25 cellular contexts compared by ENCODE assay signal in genomic region chrX:9681011-9681410, GRCh38.
"Had no signal": no experiment of that assay in that cellular context is flagged by ENCODE, and none has a peak within 500 bp of the region (broad histone marks: within the 10 kb centered on the region; RNA-seq: fewer than 3 reads in every experiment).

No MANE protein-coding gene starts in this region.

- ATAC-seq: activated CD4-positive, alpha-beta T cell treated with anti-CD3 and anti-CD28 coated beads for 36 hours; activated CD8-positive, alpha-beta memory T cell treated with anti-CD3 and anti-CD28 coated beads, Interleukin-2, amount 10 ng/mL, durations not matched to agents 7 days and 5 days; activated CD8-positive, alpha-beta T cell treated with anti-CD3 and anti-CD28 coated beads, Interleukin-2, amount 10 ng/mL, durations not matched to agents 7 days and 5 days; activated naive CD8-positive, alpha-beta T cell treated with anti-CD3 and anti-CD28 coated beads, Interleukin-2, amount 50 U/mL, for 24 hours; foreskin keratinocyte; gastrocnemius medialis had no signal

- H3K36me3 ChIP-seq: adrenal gland, breast epithelium, colonic mucosa, gastrocnemius medialis had no signal

- H3K4me1 ChIP-seq: breast epithelium, colonic mucosa, foreskin keratinocyte, gastrocnemius medialis had no signal

- H3K4me3 ChIP-seq: adrenal gland, breast epithelium, cardiac muscle cell, colonic mucosa, gastrocnemius medialis had no signal

- H3K27ac ChIP-seq: adrenal gland, breast epithelium, cardiac muscle cell, colonic mucosa, epithelial cell of prostate, foreskin keratinocyte, gastrocnemius medialis had no signal

- H3K27me3 ChIP-seq: adrenal gland, breast epithelium, cardiac muscle cell, colonic mucosa, foreskin keratinocyte, gastrocnemius medialis had no signal

- DNase-seq: activated CD4-positive, alpha-beta memory T cell treated with anti-CD3 and anti-CD28 coated beads for 36 hours; activated CD4-positive, alpha-beta T cell treated with anti-CD3 and anti-CD28 coated beads for 36 hours; activated CD4-positive, alpha-beta T cell treated with anti-CD3 and anti-CD28 coated beads, Interleukin-2, amount 10 ng/mL, durations not matched to agents 24 days and 14 days; activated CD4-positive, CD25-positive, alpha-beta regulatory T cell; activated CD4-positive, CD25-positive, alpha-beta regulatory T cell treated with anti-CD3 and anti-CD28 coated beads, Interleukin-2, amount 50 U/mL, for 72 hours; activated CD8-positive, alpha-beta memory T cell treated with anti-CD3 and anti-CD28 coated beads, Interleukin-2, amount 10 ng/mL, durations not matched to agents 7 days and 5 days; activated CD8-positive, alpha-beta memory T cell treated with anti-CD3 and anti-CD28 coated beads, Interleukin-2, amount 50 U/mL, for 4 hours; activated CD8-positive, alpha-beta T cell treated with anti-CD3 and anti-CD28 coated beads, Interleukin-2, amount 10 ng/mL, durations not matched to agents 7 days and 5 days; activated effector memory CD4-positive, alpha-beta T cell treated with anti-CD3 and anti-CD28 coated beads, Interleukin-2, amount 50 U/mL, for 16 hours; activated naive CD4-positive, alpha-beta T cell treated with anti-CD3 and anti-CD28 coated beads for 36 hours; activated naive CD8-positive, alpha-beta T cell treated with anti-CD3 and anti-CD28 coated beads for 36 hours; activated naive CD8-positive, alpha-beta T cell treated with anti-CD3 and anti-CD28 coated beads, Interleukin-2, amount 50 U/mL, for 24 hours; activated T-cell treated with anti-CD3 and anti-CD28 coated beads, Interleukin-2, amount 50 U/mL, for 1 hour; activated T-cell treated with anti-CD3 and anti-CD28 coated beads, Interleukin-2, amount 50 U/mL, for 48 hours; adrenal gland; aorta; central memory CD4-positive, alpha-beta T cell; cerebellar nuclear complex; colonic mucosa; effector CD8-positive, alpha-beta T cell; gastrocnemius medialis had no signal

- H3K9me3 ChIP-seq: adrenal gland, colonic mucosa, gastrocnemius medialis had no signal
